In genomic region chr2:36408198-36408703, GRCh38 we compare ENCODE assay signal across 11 cellular contexts. TPM values are rescaled to one million over a fixed set of nuclear protein-coding genes. Genes with fewer than 3 reads are reported as not detected.
DNase-seq lines count a peak whose midpoint lies in the region; ATAC-seq and TF ChIP-seq lines count a peak whose summit lies in the region.
"Had no signal": no experiment of that assay in that cellular context is flagged by ENCODE, and none has a peak within 500 bp of the region (broad histone marks: within the 10 kb centered on the region; RNA-seq: fewer than 3 reads in every experiment).

No MANE protein-coding gene starts in this region.

- H3K4me1 ChIP-seq in GM23338 (ENCODE audit: insufficient read depth) (peaks cover 92% of the 10 kb centered on the region), body of pancreas (peaks cover 22% of the 10 kb centered on the region), heart right ventricle (peaks cover 24 to 100% (median 66%) of the 10 kb centered on the region in 9 donors), psoas muscle (peaks cover 92% of the 10 kb centered on the region)
- no peaks in the 10 kb centered on the region for H3K4me1 ChIP-seq in CD4-positive, alpha-beta memory T cell (ENCODE audit: insufficient read depth, low read length)

- H3K9me3 ChIP-seq in body of pancreas (no peaks in the 10 kb centered on the region), heart right ventricle (no peaks in the 10 kb centered on the region), psoas muscle (no peaks in the 10 kb centered on the region)
- no peaks in the 10 kb centered on the region for H3K9me3 ChIP-seq in CD4-positive, alpha-beta memory T cell (ENCODE audit: control insufficient read depth in 1 of 2, low read length in 2 of 2)

- 0 out of 2 replicates have a peak overlapping the region, but pooled peaks have one; percentile 21 for H3K27ac Mint-ChIP-seq in GM23338
- H3K27ac Mint-ChIP-seq in CD4-positive, alpha-beta memory T cell, result no peak overlapping the region
- H3K27ac Mint-ChIP-seq: CD4-positive, alpha-beta T cell; stimulated activated naive CD8-positive, alpha-beta T cell treated with anti-CD3 and anti-CD28 coated beads, Interleukin-15, amount 100 ng/mL, for 72 hours had no signal

- peaks cover 9% of the 10 kb centered on the region for H4K20me1 ChIP-seq in GM23338 (replicated peaks; ENCODE audit: insufficient read depth)

- TF ChIP-seq CTCF in GM23338 (conservative IDR thresholded peaks at IDR 0.05; ENCODE audit: low read depth in 2 of 2), result no peak
- TF ChIP-seq CTCF in body of pancreas (IDR thresholded peaks at IDR 0.05), result no peak
- no peak for TF ChIP-seq CTCF in heart right ventricle (IDR thresholded peaks at IDR 0.05)
- no peak for TF ChIP-seq CTCF in psoas muscle (IDR thresholded peaks at IDR 0.05)

- H2AFZ ChIP-seq in GM23338, result no peak overlapping the region

- H3K9me3 Mint-ChIP-seq in GM23338, result no peaks in the 10 kb centered on the region
- no peaks in the 10 kb centered on the region for H3K9me3 Mint-ChIP-seq in CD4-positive, alpha-beta memory T cell
- H3K9me3 Mint-ChIP-seq: CD4-positive, alpha-beta T cell; stimulated activated naive CD8-positive, alpha-beta T cell treated with anti-CD3 and anti-CD28 coated beads, Interleukin-15, amount 100 ng/mL, for 72 hours had no signal

- H3K27ac ChIP-seq in GM23338 (ENCODE audit: low read depth) (peak overlapping the region; percentile 52), body of pancreas (peak overlapping the region in 3 of 4 donors; percentile 37 to 64 (median 61)), heart right ventricle (peak overlapping the region; percentile 0 to 80 (median 47)), psoas muscle (peak overlapping the region; percentile 60)
- H3K27ac ChIP-seq in CD4-positive, alpha-beta memory T cell (ENCODE audit: low read depth, low read length), result no peak overlapping the region

- peaks cover 69% of the 10 kb centered on the region for H3K4me1 Mint-ChIP-seq in GM23338
- H3K4me1 Mint-ChIP-seq in CD4-positive, alpha-beta memory T cell, result no peaks in the 10 kb centered on the region
- H3K4me1 Mint-ChIP-seq: stimulated activated naive CD8-positive, alpha-beta T cell treated with anti-CD3 and anti-CD28 coated beads, Interleukin-15, amount 100 ng/mL, for 72 hours had no signal

- POLR2A ChIA-PET in CD4-positive, alpha-beta memory T cell (lab: Charles Lee; ENCODE audit: partially characterized antibody), result no interaction called here

- no peaks in the 10 kb centered on the region for H3K9me2 ChIP-seq in GM23338 (ENCODE audit: insufficient read depth)

- H3K4me2 ChIP-seq in GM23338, result peak overlapping the region; percentile 35

- no peaks in the 10 kb centered on the region for H3K36me3 ChIP-seq in GM23338 (ENCODE audit: insufficient read depth)
- H3K36me3 ChIP-seq in body of pancreas (replicated peaks in 1 of 2; ENCODE audit: insufficient read depth in 1 of 2, low read depth in 2 of 2), result no peaks in the 10 kb centered on the region
- no peaks in the 10 kb centered on the region for H3K36me3 ChIP-seq in heart right ventricle
- no peaks in the 10 kb centered on the region for H3K36me3 ChIP-seq in psoas muscle (ENCODE audit: insufficient read depth in 1 of 2, low read depth in 1 of 2)
- no peaks in the 10 kb centered on the region for H3K36me3 ChIP-seq in CD4-positive, alpha-beta memory T cell (ENCODE audit: insufficient read depth, low read length)

- peak; percentile 90 for ATAC-seq in GM23338
- peak; percentile 36 for ATAC-seq in body of pancreas
- ATAC-seq in heart right ventricle, result peak; percentile 49 to 79 (median 66)
- ATAC-seq in psoas muscle, result peak; percentile 62 to 79 (median 76)
- ATAC-seq: stimulated activated naive CD8-positive, alpha-beta T cell treated with anti-CD3 and anti-CD28 coated beads, Interleukin-15, amount 100 ng/mL, for 72 hours had no signal

- H3K4me3 ChIP-seq in GM23338, result no peak overlapping the region
- no peak overlapping the region for H3K4me3 ChIP-seq in body of pancreas
- peak overlapping the region in 3 of 10 donors; percentile 4 to 14 (median 5) for H3K4me3 ChIP-seq in heart right ventricle
- H3K4me3 ChIP-seq in psoas muscle, result peak overlapping the region; percentile 17
- no peak overlapping the region for H3K4me3 ChIP-seq in CD4-positive, alpha-beta memory T cell (ENCODE audit: low read length in 2 of 2)

- no peaks in the 10 kb centered on the region for H3F3A ChIP-seq in GM23338 (replicated peaks; ENCODE audit: low read depth)

- no peaks in the 10 kb centered on the region for H3K36me3 Mint-ChIP-seq in GM23338 (ENCODE audit: low read depth)
- no peaks in the 10 kb centered on the region for H3K36me3 Mint-ChIP-seq in CD4-positive, alpha-beta memory T cell

- no peak for TF ChIP-seq POLR2A in body of pancreas (IDR thresholded peaks at IDR 0.05)

- peaks cover 95% of the 10 kb centered on the region for H3K79me2 ChIP-seq in GM23338 (replicated peaks; ENCODE audit: insufficient read depth)

- peak; percentile 67 for DNase-seq in GM23338 (ENCODE audit: low spot score)
- no peak for DNase-seq in body of pancreas
- DNase-seq in heart right ventricle, result peak in 1 of 2 donors; percentile 19
- DNase-seq in psoas muscle, result peak; percentile 14 to 42
- no peak for DNase-seq in stimulated activated CD4-positive, alpha-beta T cell treated with anti-CD3 and anti-CD28 coated beads, Interleukin-2, amount 100 ng/mL, for 48 hours
- DNase-seq in HuH-7 (ENCODE audit: low spot score), result no peak
- no peak for DNase-seq in GF-D8 (lab: John Stamatoyannopoulos, UW)
- no peak for DNase-seq in CD4-positive, alpha-beta memory T cell
- DNase-seq: CD4-positive, alpha-beta T cell; NK-92 treated with Interleukin-12 subunit alpha and Interleukin-12 subunit beta, amount 100 ng/mL, for 24 hours; stimulated activated naive CD8-positive, alpha-beta T cell treated with anti-CD3 and anti-CD28 coated beads, Interleukin-15, amount 100 ng/mL, for 72 hours had no signal

- 52 to 71% methylated on average over 7 to 10 of the region's 10 CpGs for WGBS in body of pancreas, 2 donors
- WGBS in heart right ventricle, 2 donors, result 43 to 58% methylated on average over 10 of the region's 10 CpGs
- WGBS in psoas muscle, 3 donors, result 29 to 48% (median 37%) methylated on average over 10 of the region's 10 CpGs

- intact Hi-C loops in body of pancreas (cut with DNase I), result no loop called here
- intact Hi-C loops in heart right ventricle (cut with DNase I), result loop anchor here in 1 of 10 donors (5.0 kb wide), 1 partner anchor 41 kb away; no protein-coding TSS in a partner anchor
- intact Hi-C loops in psoas muscle (cut with DNase I), result loop anchor here in 1 of 2 donors (5.0 kb wide), 1 partner anchor 51 kb away; the partner anchor contains the start of gene CRIM1
- intact Hi-C loops in CD4-positive, alpha-beta memory T cell (cut with micrococcal nuclease), result no loop called here

- no peak overlapping the region for H3K4me3 Mint-ChIP-seq in GM23338
- H3K4me3 Mint-ChIP-seq in CD4-positive, alpha-beta memory T cell, result no peak overlapping the region
- H3K4me3 Mint-ChIP-seq: CD4-positive, alpha-beta T cell; stimulated activated naive CD8-positive, alpha-beta T cell treated with anti-CD3 and anti-CD28 coated beads, Interleukin-15, amount 100 ng/mL, for 72 hours had no signal

- CTCF ChIA-PET in CD4-positive, alpha-beta memory T cell (lab: Charles Lee; ENCODE audit: partially characterized antibody), result no interaction called here

- H3K27me3 Mint-ChIP-seq in GM23338 (ENCODE audit: insufficient read depth, low read depth, poor library complexity), result no peaks in the 10 kb centered on the region
- H3K27me3 Mint-ChIP-seq in CD4-positive, alpha-beta memory T cell, result no peaks in the 10 kb centered on the region
- H3K27me3 Mint-ChIP-seq: CD4-positive, alpha-beta T cell had no signal

- no peaks in the 10 kb centered on the region for H3K27me3 ChIP-seq in GM23338 (ENCODE audit: insufficient read depth)
- no peaks in the 10 kb centered on the region for H3K27me3 ChIP-seq in body of pancreas
- no peaks in the 10 kb centered on the region for H3K27me3 ChIP-seq in heart right ventricle
- no peaks in the 10 kb centered on the region for H3K27me3 ChIP-seq in psoas muscle (ENCODE audit: insufficient read depth in 3 of 3, low read length in 2 of 3)
- no peaks in the 10 kb centered on the region for H3K27me3 ChIP-seq in CD4-positive, alpha-beta memory T cell (ENCODE audit: insufficient read depth, low read length)

TF ChIP-seq in GM23338, 12 proteins besides CTCF, POLR2A, EP300 and RAD21 (continues in another document):
- TF ChIP-seq REST (IDR thresholded peaks at IDR 0.05; ENCODE audit: unreplicated experiment), result no peak

RNA-seq across cellular contexts. Expression of gene CRIM1, which starts 52.7 kb away (rescaled TPM):
- 30.9 and 36.4 TPM in 2 replicates for total RNA-seq in GM23338 (2014; rRNA removed; shearing (Covaris generic))
- polyA plus RNA-seq in GM23338 (2016; fragmentation: Nextera tagmentation; extraction: Ambion mirVana) (10.5 and 11.3 TPM in 2 replicates), heart right ventricle (10 to 100 TPM; 14.1 to 21.4 TPM), psoas muscle (10 to 100 TPM; 10.2 to 68.1 (median 53.1) TPM)
- total RNA-seq in body of pancreas (10 to 100 TPM; 41.5 to 64.6 TPM), heart right ventricle (10 to 100 TPM; 35.1 to 83.6 (median 66.5) TPM), psoas muscle (10 to 100 TPM; 49.8 to 66.2 (median 56.3) TPM)
- 10 to 100 TPM in 1 of 2 experiments, 1 to 10 TPM in 1; 6.8 to 12.0 TPM for total RNA-seq in CD4-positive, alpha-beta memory T cell
- under 1 TPM in 1 of 2 donors, not detected in 1; 0.91 TPM for polyA plus RNA-seq in CD4-positive, alpha-beta memory T cell

Comparison
In these comparisons a context has a peak if more than half of its experiments do, and no peak if none do; other contexts are left out.
1. ATAC-seq: peak in every context shown above with its lines; median percentile 90 in GM23338; 76 in psoas muscle; 66 in heart right ventricle; 36 in body of pancreas.
2. DNase-seq: peak in GM23338 (single experiment) and psoas muscle (2 of 2); none in body of pancreas (0 of 4), stimulated activated CD4-positive, alpha-beta T cell treated with anti-CD3 and anti-CD28 coated beads, Interleukin-2, amount 100 ng/mL, for 48 hours (0 of 2), HuH-7 (single experiment), GF-D8 (single experiment) and CD4-positive, alpha-beta memory T cell (0 of 5).